In the genomic region with DNA sequence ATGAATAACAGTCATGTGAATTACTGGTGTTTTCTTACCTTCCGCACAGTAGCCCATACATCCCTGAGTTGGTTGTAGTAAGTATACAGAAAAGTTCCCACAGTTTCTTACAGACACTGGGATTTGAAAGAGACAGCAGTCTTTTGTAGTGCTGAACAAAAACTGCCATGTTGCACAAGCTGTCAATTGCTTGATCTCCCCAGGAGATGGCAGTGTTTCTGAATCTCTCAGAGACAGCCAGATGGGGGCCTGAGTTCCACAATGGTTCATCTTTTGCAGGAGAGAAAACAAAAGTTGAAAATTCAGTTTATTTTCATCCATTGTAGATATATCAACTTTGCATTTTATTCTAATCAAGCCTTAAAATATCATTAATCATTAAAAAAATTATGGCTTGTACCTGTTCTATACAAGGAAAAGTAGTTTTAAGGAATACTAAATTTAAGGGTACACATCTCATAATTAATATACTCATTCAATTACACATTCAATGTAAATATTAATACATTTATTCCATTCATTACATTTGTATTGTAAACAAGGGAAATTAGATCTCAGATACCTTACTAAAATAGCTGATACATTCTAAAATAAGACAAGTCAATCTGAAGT, we compare ENCODE assay signal across 7 cellular contexts. TPM values are rescaled to one million over a fixed set of nuclear protein-coding genes. Genes with fewer than 3 reads are reported as not detected.
DNase-seq lines count a peak whose midpoint lies in the region; ATAC-seq and TF ChIP-seq lines count a peak whose summit lies in the region.

No MANE protein-coding gene starts in this region.

- TF ChIP-seq CTCF in GM20000 (IDR thresholded peaks at IDR 0.05; ENCODE audit: extremely low read depth, missing control alignments) (peak; percentile 75), fibroblast of villous mesenchyme (IDR thresholded peaks at IDR 0.05; ENCODE audit: insufficient read depth, low read depth, low read length) (peak; percentile 93)

- peak; percentile 25 for DNase-seq in GDM1 (lab: John Stamatoyannopoulos, UW)
- peak; percentile 47 for DNase-seq in GM20000 (ENCODE audit: low spot score)
- DNase-seq in NCI-H446 (lab: John Stamatoyannopoulos, UW), result peak; percentile 48 to 83
- DNase-seq in activated CD4-positive, alpha-beta T cell treated with anti-CD3 and anti-CD28 coated beads, Interleukin-2, amount 50 U/mL, for 1 hour, result peak; percentile 26
- DNase-seq in fibroblast of villous mesenchyme (ENCODE audit: low read depth), result peak; percentile 59
- DNase-seq in putamen (ENCODE audit: low spot score), result peak; percentile 45

- ATAC-seq in HG03457 (IDR thresholded peaks at IDR 0.05; ENCODE audit: unreplicated experiment), result peak; percentile 93

- H3K4me3 ChIP-seq in fibroblast of villous mesenchyme (ENCODE audit: low read depth, low read length), result no peak overlapping the region

RNA-seq across cellular contexts. Expression of gene VWDE, which starts 14.5 kb away (rescaled TPM):
- under 0.01 TPM in 1 of 2 replicates, not detected in the other for total RNA-seq in fibroblast of villous mesenchyme
